Comparison of ENCODE assay signal across 2 cellular contexts in the genomic region with DNA sequence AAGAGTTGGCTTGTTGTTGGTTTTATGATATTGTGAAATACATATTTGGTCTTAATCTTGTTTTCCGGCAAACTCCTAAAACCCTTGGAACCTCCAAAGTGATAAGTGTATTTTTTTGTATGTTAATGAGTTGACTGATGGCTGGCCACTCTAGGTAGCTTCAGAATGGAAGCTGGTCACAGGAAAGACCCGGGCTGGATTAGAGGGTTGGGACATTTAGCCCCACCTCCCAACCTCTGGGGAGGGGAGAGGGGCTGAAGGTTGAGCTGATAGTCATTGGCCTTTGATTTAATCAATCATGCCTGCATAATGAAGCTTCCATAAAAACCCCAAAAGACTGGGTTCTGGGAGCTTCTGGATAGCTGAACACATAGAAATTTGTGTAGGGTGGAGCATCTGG.
TF ChIP-seq lines count a peak whose summit lies in the region.

No MANE protein-coding gene starts in this region.

TF ChIP-seq in GM23338, 12 proteins besides CTCF, POLR2A, EP300 and RAD21 (continued from another document):
- TF ChIP-seq, protein P1, sequence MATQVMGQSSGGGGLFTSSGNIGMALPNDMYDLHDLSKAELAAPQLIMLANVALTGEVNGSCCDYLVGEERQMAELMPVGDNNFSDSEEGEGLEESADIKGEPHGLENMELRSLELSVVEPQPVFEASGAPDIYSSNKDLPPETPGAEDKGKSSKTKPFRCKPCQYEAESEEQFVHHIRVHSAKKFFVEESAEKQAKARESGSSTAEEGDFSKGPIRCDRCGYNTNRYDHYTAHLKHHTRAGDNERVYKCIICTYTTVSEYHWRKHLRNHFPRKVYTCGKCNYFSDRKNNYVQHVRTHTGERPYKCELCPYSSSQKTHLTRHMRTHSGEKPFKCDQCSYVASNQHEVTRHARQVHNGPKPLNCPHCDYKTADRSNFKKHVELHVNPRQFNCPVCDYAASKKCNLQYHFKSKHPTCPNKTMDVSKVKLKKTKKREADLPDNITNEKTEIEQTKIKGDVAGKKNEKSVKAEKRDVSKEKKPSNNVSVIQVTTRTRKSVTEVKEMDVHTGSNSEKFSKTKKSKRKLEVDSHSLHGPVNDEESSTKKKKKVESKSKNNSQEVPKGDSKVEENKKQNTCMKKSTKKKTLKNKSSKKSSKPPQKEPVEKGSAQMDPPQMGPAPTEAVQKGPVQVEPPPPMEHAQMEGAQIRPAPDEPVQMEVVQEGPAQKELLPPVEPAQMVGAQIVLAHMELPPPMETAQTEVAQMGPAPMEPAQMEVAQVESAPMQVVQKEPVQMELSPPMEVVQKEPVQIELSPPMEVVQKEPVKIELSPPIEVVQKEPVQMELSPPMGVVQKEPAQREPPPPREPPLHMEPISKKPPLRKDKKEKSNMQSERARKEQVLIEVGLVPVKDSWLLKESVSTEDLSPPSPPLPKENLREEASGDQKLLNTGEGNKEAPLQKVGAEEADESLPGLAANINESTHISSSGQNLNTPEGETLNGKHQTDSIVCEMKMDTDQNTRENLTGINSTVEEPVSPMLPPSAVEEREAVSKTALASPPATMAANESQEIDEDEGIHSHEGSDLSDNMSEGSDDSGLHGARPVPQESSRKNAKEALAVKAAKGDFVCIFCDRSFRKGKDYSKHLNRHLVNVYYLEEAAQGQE (IDR thresholded peaks at IDR 0.05; ENCODE audit: unreplicated experiment), result no peak
- TF ChIP-seq, protein P2, sequence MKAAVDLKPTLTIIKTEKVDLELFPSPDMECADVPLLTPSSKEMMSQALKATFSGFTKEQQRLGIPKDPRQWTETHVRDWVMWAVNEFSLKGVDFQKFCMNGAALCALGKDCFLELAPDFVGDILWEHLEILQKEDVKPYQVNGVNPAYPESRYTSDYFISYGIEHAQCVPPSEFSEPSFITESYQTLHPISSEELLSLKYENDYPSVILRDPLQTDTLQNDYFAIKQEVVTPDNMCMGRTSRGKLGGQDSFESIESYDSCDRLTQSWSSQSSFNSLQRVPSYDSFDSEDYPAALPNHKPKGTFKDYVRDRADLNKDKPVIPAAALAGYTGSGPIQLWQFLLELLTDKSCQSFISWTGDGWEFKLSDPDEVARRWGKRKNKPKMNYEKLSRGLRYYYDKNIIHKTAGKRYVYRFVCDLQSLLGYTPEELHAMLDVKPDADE (IDR thresholded peaks at IDR 0.05), result no peak
- TF ChIP-seq EZH2phosphoT487 (IDR thresholded peaks at IDR 0.05; ENCODE audit: unreplicated experiment), result no peak
- no peak for TF ChIP-seq STAT1 (IDR thresholded peaks at IDR 0.05; ENCODE audit: unreplicated experiment)
- no peak for TF ChIP-seq POLR2AphosphoS5 (IDR thresholded peaks at IDR 0.05; ENCODE audit: low read depth)
- no peak for TF ChIP-seq ZNF331 (CRISPR knock-in tag; IDR thresholded peaks at IDR 0.05; ENCODE audit: low read depth)
- TF ChIP-seq NANOG (IDR thresholded peaks at IDR 0.05; ENCODE audit: borderline replicate concordance), result no peak
- TF ChIP-seq JUNB (IDR thresholded peaks at IDR 0.05; ENCODE audit: unreplicated experiment), result no peak

TF ChIP-seq in endothelial cell of umbilical vein, 7 proteins besides CTCF, POLR2A, EP300 and RAD21 (continued from another document):
- TF ChIP-seq MAX (IDR thresholded peaks at IDR 0.05; ENCODE audit: insufficient read depth, insufficient read length), result no peak
